10 cellular contexts compared by ENCODE assay signal in the genomic region with DNA sequence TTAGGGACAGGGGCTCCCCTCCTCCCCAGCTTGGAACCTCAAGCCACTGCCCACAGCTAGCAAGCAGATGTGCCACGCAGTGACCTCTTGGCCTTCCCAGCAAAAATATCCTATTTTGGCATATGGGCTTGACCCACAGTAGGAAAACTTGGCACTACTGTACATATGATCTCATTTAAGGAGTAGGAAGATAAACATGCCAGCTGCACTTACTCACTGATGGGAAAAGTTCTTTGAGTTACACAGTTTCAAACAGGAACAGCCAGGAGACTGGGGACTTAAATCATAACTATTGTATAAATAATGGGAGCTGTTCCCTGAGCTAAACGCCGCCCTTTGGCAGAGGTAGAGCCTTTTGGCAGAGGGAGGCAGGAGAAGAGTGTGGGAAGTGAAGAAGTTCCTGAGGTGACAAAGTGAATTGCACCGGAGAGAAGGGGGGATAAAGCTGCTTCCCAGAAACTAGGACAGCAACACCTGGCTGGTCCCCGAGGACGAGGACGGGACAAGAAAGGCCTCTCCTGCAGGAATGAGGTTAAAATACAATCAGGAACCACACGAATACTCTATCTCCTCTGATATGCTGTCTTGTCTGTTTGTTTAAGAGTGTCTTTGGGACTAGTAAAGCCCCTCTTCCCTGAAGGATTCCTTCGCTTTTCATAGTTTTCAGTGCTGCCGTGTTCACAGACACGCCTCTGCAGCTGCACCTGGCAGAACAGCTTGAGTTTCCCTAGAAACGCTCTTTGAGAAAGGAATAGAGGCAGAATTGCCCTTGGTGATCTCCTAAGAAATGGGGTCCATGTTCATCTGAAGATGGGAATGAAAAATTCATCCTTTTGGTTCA. TPM values are rescaled to one million over a fixed set of nuclear protein-coding genes. Genes with fewer than 3 reads are reported as not detected.
A peak's percentile ranks its signal among the peaks of the same experiment; 100 is the strongest.
DNase-seq lines count a peak whose midpoint lies in the region; TF ChIP-seq lines count a peak whose summit lies in the region.
"Had no signal": no experiment of that assay in that cellular context is flagged by ENCODE, and none has a peak within 500 bp of the region (broad histone marks: within the 10 kb centered on the region; RNA-seq: fewer than 3 reads in every experiment).

No MANE protein-coding gene starts in this region.

- CTCF ChIA-PET in AG04450 (lab: Charles Lee), result interaction anchor here (0.6 to 1.1 kb wide), 2 partner anchors 16 to 18 kb away, joined by 3 read pairs; no protein-coding TSS in a partner anchor

- no peaks in the 10 kb centered on the region for H3K36me3 Mint-ChIP-seq in CD14-positive monocyte
- H3K36me3 Mint-ChIP-seq: activated CD8-positive, alpha-beta memory T cell treated with anti-CD3 and anti-CD28 coated beads, Interleukin-2, amount 10 ng/mL, durations not matched to agents 7 days and 5 days had no signal

- peaks cover 7 to 31% of the 10 kb centered on the region in 2 donors for H3K36me3 ChIP-seq in neuronal stem cell (replicated peaks in 1 of 2; ENCODE audit: control insufficient read depth in 2 of 2, insufficient read depth in 2 of 2, low read length in 2 of 2)

- H3K27ac Mint-ChIP-seq in CD14-positive monocyte, result peak overlapping the region in 1 of 7 donors; percentile 65
- H3K27ac Mint-ChIP-seq: activated CD8-positive, alpha-beta memory T cell treated with anti-CD3 and anti-CD28 coated beads, Interleukin-2, amount 10 ng/mL, durations not matched to agents 7 days and 5 days had no signal

- peak; percentile 73 for DNase-seq in AG04450 (ENCODE audit: low read depth, low spot score)
- DNase-seq in RKO (ENCODE audit: low spot score), result peak; percentile 13
- DNase-seq in fibroblast of gingiva (ENCODE audit: low read depth), result peak; percentile 73
- no peak for DNase-seq in neuronal stem cell (ENCODE audit: low spot score)
- no peak for DNase-seq in NCI-H524 treated with DMSO at 0.1 percent for 48 hours (lab: John Stamatoyannopoulos, UW)
- DNase-seq in cortex of kidney (lab: John Stamatoyannopoulos, UW), result no peak
- no peak for DNase-seq in CD14-positive monocyte (ENCODE audit: low spot score)
- no peak for DNase-seq in foreskin melanocyte
- DNase-seq: activated CD8-positive, alpha-beta memory T cell treated with anti-CD3 and anti-CD28 coated beads, Interleukin-2, amount 10 ng/mL, durations not matched to agents 7 days and 5 days; stimulated activated naive CD4-positive, alpha-beta T cell had no signal

- no peak overlapping the region for H2BK5ac ChIP-seq in neuronal stem cell (ENCODE audit: low read length)

- no peak overlapping the region for H3K18ac ChIP-seq in neuronal stem cell (ENCODE audit: low read length)

- H3K27ac ChIP-seq in AG04450 (ENCODE audit: low read depth, low read length) (peak overlapping the region; percentile 89), neuronal stem cell (replicated peaks; ENCODE audit: low read length) (peak overlapping the region; percentile 7)

- peaks cover 4% of the 10 kb centered on the region for H3K79me1 ChIP-seq in neuronal stem cell (ENCODE audit: low read depth, low read length)

- H3K9me3 Mint-ChIP-seq in CD14-positive monocyte, result no peaks in the 10 kb centered on the region

- no peak overlapping the region for H2BK15ac ChIP-seq in neuronal stem cell (ENCODE audit: low read length)

- H2AK5ac ChIP-seq in neuronal stem cell (ENCODE audit: low read depth, low read length), result no peak overlapping the region

- TF ChIP-seq CTCF in AG04450 (IDR thresholded peaks at IDR 0.05; ENCODE audit: low read depth, low read length) (no peak), CD14-positive monocyte (IDR thresholded peaks at IDR 0.05) (no peak)

- H3K9ac ChIP-seq in neuronal stem cell (ENCODE audit: low read depth, low read length, poor library complexity), result no peak overlapping the region

- H3K4me1 ChIP-seq in neuronal stem cell (ENCODE audit: control insufficient read depth in 2 of 2, insufficient read depth in 1 of 2, low read depth in 1 of 2, low read length in 2 of 2), result peaks cover 18% of the 10 kb centered on the region in 2 donors

- H2AFZ ChIP-seq in neuronal stem cell (ENCODE audit: low read length), result no peak overlapping the region

- H2BK12ac ChIP-seq in neuronal stem cell (ENCODE audit: low read length), result no peak overlapping the region

- H3K27me3 Mint-ChIP-seq in CD14-positive monocyte (ENCODE audit: low read depth in 3 of 3), result peaks cover 3 to 9% (median 6%) of the 10 kb centered on the region in 3 donors

- no peak overlapping the region for H3K4me3 Mint-ChIP-seq in CD14-positive monocyte
- H3K4me3 Mint-ChIP-seq: activated CD8-positive, alpha-beta memory T cell treated with anti-CD3 and anti-CD28 coated beads, Interleukin-2, amount 10 ng/mL, durations not matched to agents 7 days and 5 days had no signal

- H3K9me3 ChIP-seq in AG04450 (ENCODE audit: control insufficient read depth, insufficient read depth, low read length) (no peaks in the 10 kb centered on the region), neuronal stem cell (replicated peaks in 1 of 2; ENCODE audit: control insufficient read depth in 2 of 2, insufficient read depth in 1 of 2, low read depth in 1 of 2, low read length in 2 of 2) (peaks cover 4% of the 10 kb centered on the region in 2 donors)

- H2BK120ac ChIP-seq in neuronal stem cell (ENCODE audit: low read depth, low read length), result no peak overlapping the region

- H3K4me3 ChIP-seq in AG04450 (ENCODE audit: low read depth, low read length) (peak overlapping the region; percentile 37), neuronal stem cell (ENCODE audit: low read length in 2 of 2) (no peak overlapping the region)

- H3K27me3 ChIP-seq in AG04450 (ENCODE audit: control insufficient read depth, insufficient read depth, low read length) (no peaks in the 10 kb centered on the region), neuronal stem cell (ENCODE audit: control insufficient read depth in 3 of 3, insufficient read depth in 3 of 3, low read depth in 1 of 3, low read length in 3 of 3) (no peaks in the 10 kb centered on the region)

- intact Hi-C loops in CD14-positive monocyte (cut with micrococcal nuclease), result no loop called here

- POLR2A ChIA-PET in AG04450 (lab: Yijun Ruan, JAX), result interaction anchor here (1.5 kb wide), 1 partner anchor 49 kb away, joined by 4 read pairs; no protein-coding TSS in a partner anchor

- no peak overlapping the region for H3K4ac ChIP-seq in neuronal stem cell (ENCODE audit: low read length)

- H3K14ac ChIP-seq in neuronal stem cell (ENCODE audit: low read length), result no peak overlapping the region

- H4K8ac ChIP-seq in neuronal stem cell (ENCODE audit: low read depth, low read length), result no peak overlapping the region

- H3K4me1 Mint-ChIP-seq in CD14-positive monocyte, result peaks cover 4% of the 10 kb centered on the region
- H3K4me1 Mint-ChIP-seq: activated CD8-positive, alpha-beta memory T cell treated with anti-CD3 and anti-CD28 coated beads, Interleukin-2, amount 10 ng/mL, durations not matched to agents 7 days and 5 days had no signal

- no peak overlapping the region for H3K23ac ChIP-seq in neuronal stem cell (ENCODE audit: low read depth, low read length, poor library complexity)

- no CpG with 5 or more reads among the region's 12 CpGs for WGBS in neuronal stem cell (ENCODE audit: extremely low coverage in 2 of 2, insufficient read length in 2 of 2, insufficient replicate concordance in 1 of 2), 2 donors

- no peak overlapping the region for H3K4me2 ChIP-seq in neuronal stem cell (ENCODE audit: insufficient read depth, low read length, poor library complexity, severe bottlenecking)

- H4K91ac ChIP-seq in neuronal stem cell (ENCODE audit: low read depth, low read length, poor library complexity), result no peak overlapping the region

RNA-seq across cellular contexts. Expression of a gene that starts 5.9 kb away (rescaled TPM):
- 41.1 and 53.9 TPM in 2 replicates for polyA plus RNA-seq in AG04450 (2011; rRNA removed)
- polyA minus RNA-seq in AG04450 (2011; rRNA and poly(A)+ RNA removed), result 362 and 419 TPM in 2 replicates
- 19.9 TPM for polyA plus RNA-seq in neuronal stem cell (2013, experiment 1 of 2)
- polyA plus RNA-seq in neuronal stem cell (2013, experiment 2 of 2), result 19.4 TPM
- polyA plus RNA-seq in CD14-positive monocyte, result 1 to 10 TPM; 1.7 to 2.2 TPM

Comparison
In these comparisons a context has a peak if more than half of its experiments do, and no peak if none do; other contexts are left out.
1. DNase-seq: peak in AG04450 (single experiment), RKO (single experiment) and fibroblast of gingiva (single experiment); none in neuronal stem cell (single experiment), NCI-H524 treated with DMSO at 0.1 percent for 48 hours (single experiment), cortex of kidney (single experiment), CD14-positive monocyte (single experiment) and foreskin melanocyte (single experiment).
2. RNA of a gene that starts 5.9 kb away (polyA plus RNA-seq): 41.1 to 53.9 TPM in AG04450; 1.7 to 2.2 TPM in CD14-positive monocyte; every median in the first group is over 10 times any median in the second.